8 cellular contexts compared by ENCODE assay signal in genomic region chr1:32754282-32755097, GRCh38. TPM values are rescaled to one million over a fixed set of nuclear protein-coding genes. Genes with fewer than 3 reads are reported as not detected.
DNase-seq lines count a peak whose midpoint lies in the region; ATAC-seq and TF ChIP-seq lines count a peak whose summit lies in the region.

No MANE protein-coding gene starts in this region.

- intact Hi-C loops in dendritic cell treated with granulocyte-macrophage colony-stimulating factor and Interleukin-4, amounts not matched to agents 40 ng/mL and 50 ng/mL, for 4 days (cut with micrococcal nuclease) = no loop called here

- H3K4me3 Mint-ChIP-seq in dendritic cell treated with granulocyte-macrophage colony-stimulating factor and Interleukin-4, amounts not matched to agents 40 ng/mL and 50 ng/mL, for 4 days = peak overlapping the region; percentile 50
- H3K4me3 Mint-ChIP-seq in stimulated activated memory B cell treated with anti-CD40 and anti-IgM and Interleukin-4, amounts not matched to agents 10 μg/mL and 1 μg/mL and 100 μg/mL, for 72 hours = peak overlapping the region; percentile 57

- no peaks in the 10 kb centered on the region for H3K9me3 ChIP-seq in WERI-Rb-1 (ENCODE audit: severe bottlenecking)
- peaks cover 0 to 3% of the 10 kb centered on the region in 2 donors for H3K9me3 ChIP-seq in lung (ENCODE audit: control insufficient read depth in 2 of 2, insufficient read depth in 1 of 2, low read length in 1 of 2)

- peaks cover 0 to 12% of the 10 kb centered on the region in 2 donors for H3K4me1 ChIP-seq in lung (ENCODE audit: control insufficient read depth in 2 of 2, insufficient read depth in 2 of 2, low read length in 2 of 2)

- H3K9me3 Mint-ChIP-seq in dendritic cell treated with granulocyte-macrophage colony-stimulating factor and Interleukin-4, amounts not matched to agents 40 ng/mL and 50 ng/mL, for 4 days = no peaks in the 10 kb centered on the region
- H3K9me3 Mint-ChIP-seq in stimulated activated memory B cell treated with anti-CD40 and anti-IgM and Interleukin-4, amounts not matched to agents 10 μg/mL and 1 μg/mL and 100 μg/mL, for 72 hours = no peaks in the 10 kb centered on the region

- H3K36me3 ChIP-seq in WERI-Rb-1 = no peaks in the 10 kb centered on the region
- H3K36me3 ChIP-seq in lung (ENCODE audit: control insufficient read depth in 2 of 2, insufficient read depth in 2 of 2, low read length in 2 of 2) = no peaks in the 10 kb centered on the region

- ATAC-seq in lung (ENCODE audit: insufficient read depth, low FRiP score) (no peak), GM21367 (IDR thresholded peaks at IDR 0.05; ENCODE audit: unreplicated experiment) (no peak), GM19328 (IDR thresholded peaks at IDR 0.05; ENCODE audit: unreplicated experiment) (no peak)
- peak; percentile 68 for ATAC-seq in stimulated activated memory B cell treated with anti-CD40 and anti-IgM and Interleukin-4, amounts not matched to agents 10 μg/mL and 1 μg/mL and 100 μg/mL, for 72 hours

- WGBS in lung, 2 donors = 6 to 10% methylated on average over 42 to 50 of the region's 50 CpGs

- H3K27ac ChIP-seq in WERI-Rb-1 = no peak overlapping the region
- peak overlapping the region in 1 of 2 donors; percentile 62 for H3K27ac ChIP-seq in lung (ENCODE audit: low read depth in 1 of 2, low read length in 1 of 2)

- H3K27me3 Mint-ChIP-seq in dendritic cell treated with granulocyte-macrophage colony-stimulating factor and Interleukin-4, amounts not matched to agents 40 ng/mL and 50 ng/mL, for 4 days = peaks cover 27% of the 10 kb centered on the region
- peaks cover 30% of the 10 kb centered on the region for H3K27me3 Mint-ChIP-seq in stimulated activated memory B cell treated with anti-CD40 and anti-IgM and Interleukin-4, amounts not matched to agents 10 μg/mL and 1 μg/mL and 100 μg/mL, for 72 hours

- no peak for TF ChIP-seq CTCF in WERI-Rb-1 (IDR thresholded peaks at IDR 0.05; ENCODE audit: low read depth, low read length)
- no peak for TF ChIP-seq CTCF in lung (IDR thresholded peaks at IDR 0.05; ENCODE audit: control extremely low read depth, extremely low read depth)

- H3K27me3 ChIP-seq in WERI-Rb-1 (ENCODE audit: insufficient read depth, low read depth, severe bottlenecking) (no peaks in the 10 kb centered on the region), lung (ENCODE audit: control insufficient read depth, insufficient read depth) (no peaks in the 10 kb centered on the region)

- peak in 2 of 3 donors; percentile 27 to 47 for DNase-seq in stimulated activated CD4-positive, alpha-beta T cell treated with anti-CD3 and anti-CD28 coated beads, Interleukin-12 subunit alpha, Interleukin-12 subunit beta, amount 100 ng/mL, for 48 hours (ENCODE audit: low read depth in 2 of 3, low spot score in 1 of 3)
- DNase-seq in stimulated activated CD4-positive, alpha-beta T cell treated with anti-CD3 and anti-CD28 coated beads, Interleukin-12 subunit alpha, Interleukin-12 subunit beta, amount 100 ng/mL, for 4 hours = no peak
- DNase-seq in WERI-Rb-1 (peak; percentile 54), lung (ENCODE audit: low spot score) (no peak)

- H3K27ac Mint-ChIP-seq in dendritic cell treated with granulocyte-macrophage colony-stimulating factor and Interleukin-4, amounts not matched to agents 40 ng/mL and 50 ng/mL, for 4 days = no peak overlapping the region
- no peak overlapping the region for H3K27ac Mint-ChIP-seq in stimulated activated memory B cell treated with anti-CD40 and anti-IgM and Interleukin-4, amounts not matched to agents 10 μg/mL and 1 μg/mL and 100 μg/mL, for 72 hours

- H3K4me1 Mint-ChIP-seq in dendritic cell treated with granulocyte-macrophage colony-stimulating factor and Interleukin-4, amounts not matched to agents 40 ng/mL and 50 ng/mL, for 4 days (ENCODE audit: low read depth) = peaks cover 25% of the 10 kb centered on the region
- peaks cover 7% of the 10 kb centered on the region for H3K4me1 Mint-ChIP-seq in stimulated activated memory B cell treated with anti-CD40 and anti-IgM and Interleukin-4, amounts not matched to agents 10 μg/mL and 1 μg/mL and 100 μg/mL, for 72 hours

- H3K4me3 ChIP-seq in WERI-Rb-1 (ENCODE audit: low read depth, low read length) = peak overlapping the region; percentile 80
- peak overlapping the region; percentile 57 for H3K4me3 ChIP-seq in lung

- peaks cover 11% of the 10 kb centered on the region for H3K36me3 Mint-ChIP-seq in dendritic cell treated with granulocyte-macrophage colony-stimulating factor and Interleukin-4, amounts not matched to agents 40 ng/mL and 50 ng/mL, for 4 days (ENCODE audit: low read depth)
- H3K36me3 Mint-ChIP-seq in stimulated activated memory B cell treated with anti-CD40 and anti-IgM and Interleukin-4, amounts not matched to agents 10 μg/mL and 1 μg/mL and 100 μg/mL, for 72 hours = no peaks in the 10 kb centered on the region

RNA-seq across cellular contexts. Expression of gene SYNC, which starts 51.9 kb away (rescaled TPM):
- 10 to 100 TPM in 1 of 2 donors, 1 to 10 TPM in 1; 6.0 to 15.4 TPM for total RNA-seq in lung
- 1 to 10 TPM; 2.0 to 5.4 TPM for polyA plus RNA-seq in lung

Comparison
In these comparisons a context has a peak if more than half of its experiments do, and no peak if none do; other contexts are left out.
1. DNase-seq: peak in stimulated activated CD4-positive, alpha-beta T cell treated with anti-CD3 and anti-CD28 coated beads, Interleukin-12 subunit alpha, Interleukin-12 subunit beta, amount 100 ng/mL, for 48 hours (2 of 3) and WERI-Rb-1 (single experiment); none in stimulated activated CD4-positive, alpha-beta T cell treated with anti-CD3 and anti-CD28 coated beads, Interleukin-12 subunit alpha, Interleukin-12 subunit beta, amount 100 ng/mL, for 4 hours (single experiment) and lung (single experiment).